ENCODE assay signal across 9 cellular contexts in genomic region chr11:62706841-62707240, GRCh38. TPM values are rescaled to one million over a fixed set of nuclear protein-coding genes. Genes with fewer than 3 reads are reported as not detected.
DNase-seq lines count a peak whose midpoint lies in the region; ATAC-seq, FAIRE-seq and TF ChIP-seq lines count a peak whose summit lies in the region.
"Had no signal": no experiment of that assay in that cellular context is flagged by ENCODE, and none has a peak within 500 bp of the region (broad histone marks: within the 10 kb centered on the region; RNA-seq: fewer than 3 reads in every experiment).

No MANE protein-coding gene starts in this region.

- peaks cover 79% of the 10 kb centered on the region for H3K36me3 Mint-ChIP-seq in Caco-2 (ENCODE audit: insufficient read depth, unreplicated experiment)

- H3K36me3 ChIP-seq in Caco-2 (ENCODE audit: control insufficient read depth, insufficient read depth, low read length) (peaks cover 1% of the 10 kb centered on the region; the same call in 1 of the 2 replicates), SJCRH30 (peaks cover 20% of the 10 kb centered on the region), esophagus squamous epithelium (peaks cover 0 to 31% (median 0%) of the 10 kb centered on the region in 3 donors), pancreas (no peaks in the 10 kb centered on the region)

- ATAC-seq in pancreas = no peak
- ATAC-seq in HG03045 (IDR thresholded peaks at IDR 0.05; ENCODE audit: unreplicated experiment) = no peak

- peak overlapping the region; percentile 97 for H3K27ac Mint-ChIP-seq in Caco-2 (ENCODE audit: unreplicated experiment)

- no peaks in the 10 kb centered on the region for H3K27me3 Mint-ChIP-seq in Caco-2 (ENCODE audit: insufficient read depth, unreplicated experiment)

- H3K27ac ChIP-seq in SJCRH30 = peak overlapping the region; percentile 78
- peak overlapping the region; percentile 76 to 89 (median 82) for H3K27ac ChIP-seq in esophagus squamous epithelium
- peak overlapping the region; percentile 56 to 90 (median 84) for H3K27ac ChIP-seq in pancreas

- DNase-seq in Caco-2 (no peak), SJCRH30 (no peak), esophagus squamous epithelium (lab: John Stamatoyannopoulos, UW) (no peak), pancreas (peak in 2 of 6 donors; percentile 26 to 29), HCEC 1CT (no peak), NCI-H2171 (lab: John Stamatoyannopoulos, UW) (no peak), DMS79 (lab: John Stamatoyannopoulos, UW) (no peak)

- 72 to 73% methylated on average over 8 of the region's 8 CpGs for WGBS in esophagus squamous epithelium, 2 donors
- WGBS in pancreas, 2 donors = 54 to 56% methylated on average over 8 of the region's 8 CpGs

- POLR2A ChIA-PET in Caco-2 (lab: Charles Lee) = interaction anchor here (0.6 to 1.8 kb wide), 8 partner anchors 20 to 1631 kb away, joined by 3 to 18 read pairs (median 4); partner anchors contain the start of genes C11orf98, CSKMT, EEF1G and HNRNPUL2

- no TSS peak for BruUV-seq in Caco-2 (replicated peaks; lab: Mats Ljungman, UMichigan)

- intact Hi-C loops in Caco-2 (cut with micrococcal nuclease; ENCODE audit: unreplicated experiment) = no loop called here
- intact Hi-C loops in esophagus squamous epithelium (cut with DNase I) = no loop called here
- intact Hi-C loops in pancreas (cut with DNase I) = no loop called here

- TF ChIP-seq CTCF in Caco-2 (IDR thresholded peaks at IDR 0.05; ENCODE audit: insufficient read depth in 1 of 2, low read depth in 1 of 2, low read length in 1 of 2, severe bottlenecking in 1 of 2, unreplicated experiment in 1 of 2) (no peak), esophagus squamous epithelium (IDR thresholded peaks at IDR 0.05) (no peak), pancreas (IDR thresholded peaks at IDR 0.05) (no peak)

- H3K4me3 Mint-ChIP-seq in Caco-2 (ENCODE audit: unreplicated experiment) = peak overlapping the region; percentile 96

- no peaks in the 10 kb centered on the region for H3K9me3 Mint-ChIP-seq in Caco-2 (ENCODE audit: unreplicated experiment)

- no peaks in the 10 kb centered on the region for H3K27me3 ChIP-seq in Caco-2 (replicated peaks; ENCODE audit: control insufficient read depth, insufficient read depth, low read length)
- H3K27me3 ChIP-seq in SJCRH30 = no peaks in the 10 kb centered on the region
- no peaks in the 10 kb centered on the region for H3K27me3 ChIP-seq in esophagus squamous epithelium
- no peaks in the 10 kb centered on the region for H3K27me3 ChIP-seq in pancreas

- no peak for FAIRE-seq in pancreas (lab: Jason Lieb, UNC)

- CTCF ChIA-PET in Caco-2 (lab: Charles Lee) = interaction anchor here (0.6 to 1.8 kb wide), 5 partner anchors 12 to 1253 kb away, joined by 3 to 7 read pairs (median 4); partner anchors contain the start of genes HNRNPUL2, TAF6L and ZBTB3

- peaks cover 9% of the 10 kb centered on the region; the same call in 1 of the 2 replicates for H3K4me1 ChIP-seq in Caco-2
- H3K4me1 ChIP-seq in SJCRH30 = peaks cover 11% of the 10 kb centered on the region
- H3K4me1 ChIP-seq in esophagus squamous epithelium = peaks cover 28 to 58% (median 33%) of the 10 kb centered on the region in 3 donors
- H3K4me1 ChIP-seq in pancreas = peaks cover 27 to 41% (median 28%) of the 10 kb centered on the region in 3 donors

- no peak for TF ChIP-seq POLR2A in esophagus squamous epithelium (IDR thresholded peaks at IDR 0.05)

- H3K9me3 ChIP-seq in Caco-2 (no peaks in the 10 kb centered on the region), SJCRH30 (replicated peaks) (no peaks in the 10 kb centered on the region), esophagus squamous epithelium (no peaks in the 10 kb centered on the region), pancreas (no peaks in the 10 kb centered on the region)

- H3K4me3 ChIP-seq in Caco-2 (ENCODE audit: low read depth, low read length) (no peak overlapping the region), SJCRH30 (peak overlapping the region; percentile 64), esophagus squamous epithelium (peak overlapping the region in 3 of 4 donors; percentile 71 to 76 (median 71)), pancreas (peak overlapping the region in 3 of 4 donors; percentile 36 to 73 (median 62))

- H3K4me1 Mint-ChIP-seq in Caco-2 (ENCODE audit: low read depth, unreplicated experiment) = peaks cover 18% of the 10 kb centered on the region

RNA-seq across cellular contexts. Expression of gene BSCL2, which starts 0.4 kb away (rescaled TPM):
- total RNA-seq in Caco-2 (2022) (39.2 and 48.2 TPM in 2 replicates), esophagus squamous epithelium (10 to 100 TPM; 25.7 to 69.4 (median 32.6) TPM), pancreas (10 to 100 TPM; 30.3 to 58.6 (median 47.9) TPM)
- 24.3 and 26.1 TPM in 2 replicates for total RNA-seq in SJCRH30 (2014; rRNA removed; shearing (Covaris generic))
- 100 to 1,000 TPM in 1 of 2 donors, 10 to 100 TPM in 1; 99.2 to 151 TPM for polyA plus RNA-seq in pancreas

RNA-seq across cellular contexts. Expression of gene GNG3, which starts 0.6 kb away (rescaled TPM):
- total RNA-seq in Caco-2 (2022) = not detected in 2 replicates
- not detected in 2 replicates for total RNA-seq in SJCRH30 (2014; rRNA removed; shearing (Covaris generic))
- total RNA-seq in esophagus squamous epithelium = not detected
- under 1 TPM in 2 of 6 donors, not detected in 4; 0.19 to 0.37 TPM for total RNA-seq in pancreas
- under 1 TPM in 1 of 2 donors, not detected in 1; 0.26 TPM for polyA plus RNA-seq in pancreas
- total RNA-seq: mononuclear cell had no signal

RNA-seq across cellular contexts. Expression of gene LRRN4CL, which starts 17.5 kb away (rescaled TPM):
- 0.35 and 0.64 TPM in 2 replicates for total RNA-seq in Caco-2 (2022)
- total RNA-seq in SJCRH30 (2014; rRNA removed; shearing (Covaris generic)) = 0.55 and 0.73 TPM in 2 replicates
- 10 to 100 TPM in 1 of 4 donors, 1 to 10 TPM in 2, under 1 TPM in 1; 0.27 to 12.0 (median 4.5) TPM for total RNA-seq in esophagus squamous epithelium
- total RNA-seq in pancreas = 1 to 10 TPM in 2 of 6 donors, under 1 TPM in 4; 0.16 to 1.6 (median 0.53) TPM
- polyA plus RNA-seq in pancreas = under 1 TPM; 0.23 to 0.76 TPM
- total RNA-seq: mononuclear cell had no signal

RNA-seq across cellular contexts. Expression of gene HNRNPUL2, which starts 20.4 kb away (rescaled TPM):
- total RNA-seq in Caco-2 (2022) (60.0 and 62.9 TPM in 2 replicates), esophagus squamous epithelium (10 to 100 TPM; 14.4 to 33.0 (median 26.4) TPM), pancreas (10 to 100 TPM; 17.5 to 26.2 (median 18.0) TPM)
- 16.7 and 21.2 TPM in 2 replicates for total RNA-seq in SJCRH30 (2014; rRNA removed; shearing (Covaris generic))
- 10 to 100 TPM; 19.1 to 25.9 TPM for polyA plus RNA-seq in pancreas

RNA-seq across cellular contexts. Expression of gene TTC9C, which starts 21.4 kb away (rescaled TPM):
- total RNA-seq in Caco-2 (2022) (47.0 and 53.6 TPM in 2 replicates), esophagus squamous epithelium (10 to 100 TPM in 3 of 4 donors, 1 to 10 TPM in 1; 9.6 to 21.3 (median 15.0) TPM), pancreas (10 to 100 TPM in 4 of 6 donors, 1 to 10 TPM in 2; 7.6 to 17.8 (median 10.5) TPM)
- 46.2 and 47.0 TPM in 2 replicates for total RNA-seq in SJCRH30 (2014; rRNA removed; shearing (Covaris generic))
- 10 to 100 TPM; 16.7 to 20.3 TPM for polyA plus RNA-seq in pancreas
